In genomic region chr4:101222156-101222845, GRCh38 we compare ENCODE assay signal across 15 cellular contexts.
"Had no signal": no experiment of that assay in that cellular context is flagged by ENCODE, and none has a peak within 500 bp of the region (broad histone marks: within the 10 kb centered on the region; RNA-seq: fewer than 3 reads in every experiment).

No MANE protein-coding gene starts in this region.

- ATAC-seq: activated CD8-positive, alpha-beta T cell treated with anti-CD3 and anti-CD28 coated beads, Interleukin-2, amount 10 ng/mL, durations not matched to agents 7 days and 5 days; activated naive CD8-positive, alpha-beta T cell treated with anti-CD3 and anti-CD28 coated beads, Interleukin-2, amount 50 U/mL, for 24 hours; effector memory CD8-positive, alpha-beta T cell had no signal

- H3K27ac ChIP-seq: colonic mucosa, left ventricle myocardium inferior, upper lobe of left lung had no signal

- H3K36me3 ChIP-seq: colonic mucosa, left ventricle myocardium inferior, upper lobe of left lung had no signal

- H3K9me3 ChIP-seq: colonic mucosa, left ventricle myocardium inferior, upper lobe of left lung had no signal

- H3K4me3 ChIP-seq: colonic mucosa, left ventricle myocardium inferior, upper lobe of left lung had no signal

- H3K27me3 ChIP-seq: colonic mucosa, upper lobe of left lung had no signal

- DNase-seq: activated CD4-positive, alpha-beta T cell treated with anti-CD3 and anti-CD28 coated beads for 48 hours; activated CD8-positive, alpha-beta memory T cell treated with anti-CD3 and anti-CD28 coated beads, Interleukin-2, amount 50 U/mL, for 48 hours; activated CD8-positive, alpha-beta T cell treated with anti-CD3 and anti-CD28 coated beads, Interleukin-2, amount 10 ng/mL, durations not matched to agents 7 days and 5 days; activated naive CD4-positive, alpha-beta T cell treated with Interleukin-2 at 50 U/mL for 16 hours; activated naive CD8-positive, alpha-beta T cell treated with anti-CD3 and anti-CD28 coated beads, Interleukin-2, amount 50 U/mL, for 24 hours; colonic mucosa; effector memory CD8-positive, alpha-beta T cell; islet precursor cell; left ventricle myocardium inferior; mesendoderm; nephron progenitor cell; stimulated activated CD4-positive, alpha-beta T cell treated with anti-CD3 and anti-CD28 coated beads, Interleukin-15, amount 100 ng/mL, for 24 hours; stimulated activated CD4-positive, alpha-beta T cell treated with anti-CD3 and anti-CD28 coated beads, Interleukin-4, amount 100 ng/mL, for 24 hours; T-helper 9 cell; upper lobe of left lung had no signal
